In genomic region chr11:70398834-70399680, GRCh38 we compare ENCODE assay signal across 8 cellular contexts. TPM values are rescaled to one million over a fixed set of nuclear protein-coding genes. Genes with fewer than 3 reads are reported as not detected.
A peak's percentile ranks its signal among the peaks of the same experiment; 100 is the strongest.
DNase-seq lines count a peak whose midpoint lies in the region; ATAC-seq, FAIRE-seq and TF ChIP-seq lines count a peak whose summit lies in the region.

No MANE protein-coding gene starts in this region.

- SMC1A ChIA-PET in GM12878 (lab: Charles Lee; ENCODE audit: uncharacterized antibody, unreplicated experiment): no interaction called here

- no peak overlapping the region for H3K9ac ChIP-seq in GM12878 (ENCODE audit: control insufficient read depth, insufficient read depth, low read length)
- H3K9ac ChIP-seq in HepG2 (ENCODE audit: insufficient read depth, low read depth, low read length): peak overlapping the region; percentile 86

- WGBS in GM12878 (ENCODE audit: insufficient coverage, insufficient replicate concordance, low lambda C conversion rate, missing lambda C conversion rate): 3% methylated on average over 22 of the region's 42 CpGs
- WGBS in HepG2 (ENCODE audit: low lambda C conversion rate): 3% methylated on average over 24 of the region's 42 CpGs
- 4 to 5% methylated on average over 35 to 39 of the region's 42 CpGs for WGBS in thyroid gland, 2 donors

- CTCF ChIA-PET in GM12878 (lab: Yijun Ruan, JAX) (interaction anchor here (0.6 to 0.8 kb wide), 2 partner anchors 9 to 416 kb away, joined by 3 read pairs; no protein-coding TSS in a partner anchor), HepG2 (lab: Yijun Ruan, JAX; ENCODE audit: low intra/inter-chr PET ratio, low total read pairs) (no interaction called here)

- POLR2A ChIA-PET in GM12878 (lab: Charles Lee): interaction anchor here (0.7 to 1.0 kb wide), 2 partner anchors 9 to 13 kb away, joined by 3 to 8 read pairs; no protein-coding TSS in a partner anchor
- POLR2A ChIA-PET in HepG2 (lab: Yijun Ruan, JAX): interaction anchor here (0.7 to 2.3 kb wide), 3 partner anchors 9 to 855 kb away, joined by 3 to 6 read pairs (median 3); partner anchors contain the start of gene FADD

- ATAC-seq in Right ventricle myocardium inferior (peak; percentile 2), GM12878 (peak; percentile 24), HepG2 (peak; percentile 21), left lobe of liver (no peak), HG03354 (IDR thresholded peaks at IDR 0.05; ENCODE audit: poor library complexity, severe bottlenecking, unreplicated experiment) (no peak)

- TF ChIP-seq POLR2A in GM12878 (IDR thresholded peaks at IDR 0.05; ENCODE audit: low read depth, low read length) (no peak), HepG2 (IDR thresholded peaks at IDR 0.05; ENCODE audit: insufficient read depth in 1 of 2, low read depth in 2 of 2, low read length in 2 of 2) (no peak), thyroid gland (IDR thresholded peaks at IDR 0.05) (no peak)

- H2AFZ ChIP-seq in GM12878 (ENCODE audit: control insufficient read depth, low read depth, low read length) (no peak overlapping the region), HepG2 (ENCODE audit: low read length) (no peak overlapping the region)

- peaks cover 11% of the 10 kb centered on the region for H3K4me1 ChIP-seq in GM12878 (ENCODE audit: control insufficient read depth, insufficient read depth, low read length)
- peaks cover 49% of the 10 kb centered on the region for H3K4me1 ChIP-seq in HepG2 (ENCODE audit: insufficient read depth, low read length)
- peaks cover 20 to 26% of the 10 kb centered on the region in 2 donors for H3K4me1 ChIP-seq in thyroid gland

- H3K4me2 ChIP-seq in GM12878 (ENCODE audit: control insufficient read depth, insufficient read depth) (no peak overlapping the region; the same call in 1 of the 2 replicates), HepG2 (ENCODE audit: low read depth, low read length) (peak overlapping the region; percentile 82)

- FAIRE-seq in GM12878 (lab: Jason Lieb, UNC) (peak; percentile 72), HepG2 (lab: Jason Lieb, UNC) (no peak)

- intact Hi-C loops in Right ventricle myocardium inferior (cut with DNase I) (loop anchor here (5.0 kb wide), 1 partner anchor 67 kb away; no protein-coding TSS in a partner anchor), cardiac septum (cut with DNase I) (loop anchor here (5.0 kb wide), 1 partner anchor 127 kb away; the partner anchor contains the start of gene PPFIA1), GM12878 (cut with micrococcal nuclease; ENCODE audit: unreplicated experiment) (no loop called here), HepG2 (cut with micrococcal nuclease; ENCODE audit: unreplicated experiment) (loop anchor here (10.0 kb wide), 1 partner anchor 1104 kb away; the partner anchor contains the start of gene MYEOV), thyroid gland (cut with DNase I) (loop anchor here (5.0 kb wide), 1 partner anchor 122 kb away; no protein-coding TSS in a partner anchor)

- H4K20me1 ChIP-seq in GM12878 (ENCODE audit: control insufficient read depth, insufficient read depth) (no peaks in the 10 kb centered on the region), HepG2 (ENCODE audit: insufficient read depth, low read length) (peaks cover 34% of the 10 kb centered on the region)

- DNase-seq in Right ventricle myocardium inferior (ENCODE audit: missing footprints) (no peak), cardiac septum (ENCODE audit: low spot score) (no peak), GM12878 (ENCODE audit: low read depth, low spot score) (no peak), HepG2 (ENCODE audit: low spot score) (no peak), thyroid gland (peak; percentile 48 to 57), left lobe of liver (ENCODE audit: low spot score) (no peak), NCI-H2081 treated with DMSO at 0.1 percent for 48 hours (lab: John Stamatoyannopoulos, UW) (no peak)

- H3K9me3 ChIP-seq in GM12878 (replicated peaks; ENCODE audit: control insufficient read depth, insufficient read depth, low read length) (no peaks in the 10 kb centered on the region; the same call in 2 of the 3 replicates), HepG2 (ENCODE audit: low read length) (no peaks in the 10 kb centered on the region), thyroid gland (no peaks in the 10 kb centered on the region)

- H3K79me2 ChIP-seq in GM12878 (ENCODE audit: control insufficient read depth, insufficient read depth, low read length) (no peaks in the 10 kb centered on the region), HepG2 (ENCODE audit: insufficient read depth, low read length) (peaks cover 69% of the 10 kb centered on the region)

- RAD21 ChIA-PET in GM12878 (lab: Charles Lee; ENCODE audit: unreplicated experiment): no interaction called here

- H3K27ac ChIP-seq in GM12878 (ENCODE audit: control insufficient read depth, insufficient read depth): no peak overlapping the region
- peak overlapping the region; percentile 71 for H3K27ac ChIP-seq in HepG2 (ENCODE audit: extremely low read length, insufficient read depth, low read length)
- H3K27ac ChIP-seq in thyroid gland: peak overlapping the region; percentile 36 to 87 (median 68)

- BruUV-seq in GM12878 (replicated peaks; lab: Mats Ljungman, UMichigan): no TSS peak
- no TSS peak for BruUV-seq in HepG2 (replicated peaks; lab: Mats Ljungman, UMichigan)

- H3K27me3 ChIP-seq in GM12878 (replicated peaks in 1 of 2; ENCODE audit: control insufficient read depth in 2 of 2, insufficient read depth in 2 of 2, low read length in 1 of 2) (no peaks in the 10 kb centered on the region), HepG2 (ENCODE audit: control insufficient read depth in 1 of 2, insufficient read depth in 2 of 2, low read length in 2 of 2) (no peaks in the 10 kb centered on the region; a peak in 1 of 5 replicates), thyroid gland (no peaks in the 10 kb centered on the region)

- TF ChIP-seq RAD21 in GM12878 (IDR thresholded peaks at IDR 0.05; ENCODE audit: insufficient read depth, low read depth, low read length): no peak
- no peak for TF ChIP-seq RAD21 in HepG2 (CRISPR knock-in tag; IDR thresholded peaks at IDR 0.05)

- H3K36me3 ChIP-seq in GM12878 (ENCODE audit: control insufficient read depth in 2 of 2, insufficient read depth in 2 of 2, low read length in 1 of 2): no peaks in the 10 kb centered on the region
- peaks cover 1 to 10% of the 10 kb centered on the region in 2 experiments; a peak in 3 of 5 replicates for H3K36me3 ChIP-seq in HepG2 (replicated peaks in 1 of 2; ENCODE audit: control insufficient read depth in 1 of 2, insufficient read depth in 2 of 2, low read length in 2 of 2)
- H3K36me3 ChIP-seq in thyroid gland: no peaks in the 10 kb centered on the region

- peak overlapping the region; percentile 70 for H3K4me3 ChIP-seq in GM12878
- H3K4me3 ChIP-seq in HepG2 (replicated peaks in 1 of 3; ENCODE audit: insufficient read depth in 1 of 3, low read depth in 2 of 3, low read length in 3 of 3): peak overlapping the region; percentile 75 to 93 (median 90)
- H3K4me3 ChIP-seq in thyroid gland (replicated peaks in 1 of 3): peak overlapping the region; percentile 93 to 97 (median 95)

- TF ChIP-seq CTCF in GM12878 (IDR thresholded peaks at IDR 0.05 in 2 of 3, conservative IDR thresholded peaks at IDR 0.05 in 1 of 3; ENCODE audit: control insufficient read depth in 2 of 3, extremely low read depth in 1 of 3, insufficient read depth in 1 of 3, low read depth in 3 of 3, low read length in 3 of 3): no peak
- TF ChIP-seq CTCF in HepG2 (CRISPR knock-in tag; IDR thresholded peaks at IDR 0.05): no peak
- TF ChIP-seq CTCF in thyroid gland (IDR thresholded peaks at IDR 0.05): no peak

- in situ Hi-C loops in GM12878 (cut with MboI): no loop called here
- in situ Hi-C loops in HepG2 (cut with HindIII; ENCODE audit: extremely low pct_ligation_motif_present, low pct_unique_long_range_greater_than_20kb): no loop called here

- TF ChIP-seq EP300 in GM12878 (IDR thresholded peaks at IDR 0.05; ENCODE audit: borderline replicate concordance in 1 of 2, control insufficient read depth in 1 of 2, low read depth in 2 of 2, low read length in 2 of 2) (no peak), HepG2 (IDR thresholded peaks at IDR 0.05; ENCODE audit: low read depth in 2 of 2, low read length in 2 of 2) (no peak), HepG2 (CRISPR knock-in tag; IDR thresholded peaks at IDR 0.05; ENCODE audit: borderline replicate concordance) (no peak)

RNA-seq across cellular contexts. Expression of gene CTTN, which starts 0.7 kb away (rescaled TPM):
- total RNA-seq in Right ventricle myocardium inferior (166 TPM), cardiac septum (171 TPM), GM12878 (2014; rRNA removed) (10.8 and 11.0 TPM in 2 replicates), GM12878 (2014; rRNA removed; fragmentation: Illumina TruSeq; extraction: Trizol) (9.3 and 10.0 TPM in 2 replicates), GM12878 (2021) (12.5 and 14.3 TPM in 2 replicates), HepG2 (2016; rRNA removed; fragmentation: Illumina TruSeq; extraction: Trizol) (83.4 and 114 TPM in 2 replicates), thyroid gland (100 to 1,000 TPM; 229 to 418 (median 295) TPM), left lobe of liver (71.9 TPM)
- total RNA-seq in GM12878 (2013; cell fraction: nucleolus; rRNA removed): 360 and 399 TPM in 2 replicates
- 11.8 TPM for polyA plus RNA-seq in GM12878 (2011; ENCODE audit: low read depth)
- polyA plus RNA-seq in GM12878 (2011; rRNA removed) (37.8 and 37.9 TPM in 2 replicates), GM12878 (2014; fragmentation: Illumina TruSeq; extraction: Trizol) (8.7 and 12.5 TPM in 2 replicates), GM12878 (2014; fragmentation: Nextera tagmentation; extraction: Ambion mirVana) (1 to 10 TPM; 1.1 to 1.4 TPM), GM12878 (2014; rRNA removed) (11.8 and 12.6 TPM in 2 replicates), GM12878 (2016; fragmentation: Nextera tagmentation; extraction: Ambion mirVana) (10 to 100 TPM; 16.8 to 18.1 TPM), HepG2 (2011; rRNA removed) (84.4 and 113 TPM in 2 replicates)
- polyA plus RNA-seq in GM12878 (2011; cell fraction: cytosol; rRNA removed): 28.5 and 29.7 TPM in 2 replicates
- 203 and 245 TPM in 2 replicates for polyA plus RNA-seq in GM12878 (2011; cell fraction: nucleus; rRNA removed)
- polyA plus RNA-seq in GM12878 (2012): 20.7 and 24.8 TPM in 2 replicates
- polyA minus RNA-seq in GM12878 (2011; rRNA and poly(A)+ RNA removed): 49.3 and 55.4 TPM in 2 replicates
- 17.2 and 19.4 TPM in 2 replicates for polyA minus RNA-seq in GM12878 (2011; cell fraction: cytosol; rRNA and poly(A)+ RNA removed)
- polyA minus RNA-seq in GM12878 (2011; cell fraction: nucleus; rRNA and poly(A)+ RNA removed): 57.9 and 82.0 TPM in 2 replicates
- 24.8 and 25.9 TPM in 2 replicates for total RNA-seq in HepG2 (2016; cell fraction: cytosol; rRNA removed; fragmentation: Illumina TruSeq; extraction: Trizol; ENCODE audit: low read depth)
- total RNA-seq in HepG2 (2016; cell fraction: insoluble cytoplasmic fraction; rRNA removed; fragmentation: Illumina TruSeq; extraction: Trizol): 73.1 and 116 TPM in 2 replicates
- total RNA-seq in HepG2 (2016; cell fraction: membrane; rRNA removed; fragmentation: Illumina TruSeq; extraction: Trizol): 32.0 and 33.7 TPM in 2 replicates
- total RNA-seq in HepG2 (2016; cell fraction: nucleus; rRNA removed; fragmentation: Illumina TruSeq; extraction: Trizol): 137 and 150 TPM in 2 replicates
- 33.9 and 36.5 TPM in 2 replicates for polyA plus RNA-seq in HepG2 (2011; cell fraction: cytosol; rRNA removed)
- polyA plus RNA-seq in HepG2 (2011; cell fraction: nucleus; rRNA removed): 750 and 779 TPM in 2 replicates
- 108 and 143 TPM in 2 replicates for polyA plus RNA-seq in HepG2 (2012)
- 12.3 and 19.6 TPM in 2 replicates for polyA plus RNA-seq in HepG2 (2016; cell fraction: cytosol; fragmentation: Illumina TruSeq; extraction: Trizol; ENCODE audit: low read depth)
- 66.5 and 76.4 TPM in 2 replicates for polyA plus RNA-seq in HepG2 (2016; cell fraction: insoluble cytoplasmic fraction; fragmentation: Illumina TruSeq; extraction: Trizol; ENCODE audit: low read depth)
- 13.0 and 13.5 TPM in 2 replicates for polyA plus RNA-seq in HepG2 (2016; cell fraction: membrane; fragmentation: Illumina TruSeq; extraction: Trizol; ENCODE audit: low read depth)
- polyA plus RNA-seq in HepG2 (2016; cell fraction: nucleus; fragmentation: Illumina TruSeq; extraction: Trizol; ENCODE audit: insufficient read depth, low read depth): 282 and 310 TPM in 2 replicates
- polyA minus RNA-seq in HepG2 (2011; rRNA and poly(A)+ RNA removed; ENCODE audit: low replicate concordance): 87.3 and 152 TPM in 2 replicates
- polyA minus RNA-seq in HepG2 (2011; cell fraction: cytosol; rRNA and poly(A)+ RNA removed): 29.2 and 32.4 TPM in 2 replicates
- polyA minus RNA-seq in HepG2 (2011; cell fraction: nucleus; rRNA and poly(A)+ RNA removed): 286 and 330 TPM in 2 replicates

Comparison
In these comparisons a context has a peak if more than half of its experiments do, and no peak if none do; other contexts are left out.
1. ATAC-seq: peak in Right ventricle myocardium inferior (single experiment), GM12878 (single experiment) and HepG2 (single experiment); none in left lobe of liver (single experiment) and HG03354 (single experiment).
2. DNase-seq: peak in thyroid gland (2 of 2); none in Right ventricle myocardium inferior (single experiment), cardiac septum (single experiment), GM12878 (single experiment), HepG2 (single experiment), left lobe of liver (single experiment) and NCI-H2081 treated with DMSO at 0.1 percent for 48 hours (single experiment).
3. Peak in every context shown above with its lines, with median percentiles within 50 percentile points of each other: H3K4me3 ChIP-seq.